ENCODE assay signal across 24 cellular contexts in the genomic region with DNA sequence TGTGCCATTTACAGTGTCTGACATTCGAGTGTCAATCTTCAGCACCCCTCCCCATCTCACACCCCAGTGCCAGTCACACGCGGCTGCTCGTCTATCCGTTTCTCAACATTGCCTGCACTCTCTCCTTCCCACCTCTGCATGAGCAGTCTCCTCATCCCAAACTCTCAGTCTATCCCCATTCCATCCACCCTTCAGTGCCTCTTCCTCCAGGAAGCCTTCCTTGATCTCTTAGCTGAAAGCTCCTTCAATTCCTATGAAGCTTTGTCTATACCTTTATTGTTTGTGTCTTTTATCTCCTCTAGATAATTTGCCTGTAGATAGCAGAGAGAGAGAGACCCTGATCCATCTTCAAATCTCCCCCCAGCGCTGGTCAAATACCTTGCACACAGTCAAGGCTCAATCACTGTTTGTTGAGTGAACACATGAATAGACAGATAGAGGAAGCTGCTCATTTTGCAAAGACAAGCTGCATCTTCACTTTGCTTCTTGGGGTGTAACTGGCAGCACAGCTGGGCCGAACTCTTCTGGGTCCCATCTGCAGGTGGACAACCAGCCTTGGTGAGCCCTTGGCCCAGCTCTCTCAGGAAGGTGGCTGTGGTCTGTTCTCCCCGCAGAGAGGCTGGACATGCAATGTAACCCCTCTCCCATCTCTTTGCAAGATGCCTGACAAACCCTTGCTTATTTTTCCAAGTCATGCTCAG. TPM values are rescaled to one million over a fixed set of nuclear protein-coding genes. Genes with fewer than 3 reads are reported as not detected.
DNase-seq lines count a peak whose midpoint lies in the region; ATAC-seq and TF ChIP-seq lines count a peak whose summit lies in the region.
"Had no signal": no experiment of that assay in that cellular context is flagged by ENCODE, and none has a peak within 500 bp of the region (broad histone marks: within the 10 kb centered on the region; RNA-seq: fewer than 3 reads in every experiment).

No MANE protein-coding gene starts in this region.

- peak overlapping the region; percentile 78 for H3K27ac Mint-ChIP-seq in activated CD4-positive, alpha-beta T cell treated with anti-CD3 and anti-CD28 coated beads, Interleukin-2, amount 10 ng/mL, durations not matched to agents 7 days and 5 days
- peak overlapping the region; percentile 38 for H3K27ac Mint-ChIP-seq in CD4-positive, alpha-beta T cell
- H3K27ac Mint-ChIP-seq in nephron = peak overlapping the region; percentile 83 to 97 (median 96)
- H3K27ac Mint-ChIP-seq: effector memory CD8-positive, alpha-beta T cell; IgD-negative memory B cell; neural progenitor cell had no signal

- peaks cover 6% of the 10 kb centered on the region for H3K9me3 Mint-ChIP-seq in activated CD4-positive, alpha-beta T cell treated with anti-CD3 and anti-CD28 coated beads, Interleukin-2, amount 10 ng/mL, durations not matched to agents 7 days and 5 days
- H3K9me3 Mint-ChIP-seq in CD4-positive, alpha-beta T cell = no peaks in the 10 kb centered on the region
- H3K9me3 Mint-ChIP-seq in nephron = no peaks in the 10 kb centered on the region
- H3K9me3 Mint-ChIP-seq: effector memory CD8-positive, alpha-beta T cell; IgD-negative memory B cell had no signal

- no peak for TF ChIP-seq CTCF in CD4-positive, alpha-beta T cell (IDR thresholded peaks at IDR 0.05)
- no peak for TF ChIP-seq CTCF in nephron (IDR thresholded peaks at IDR 0.05; ENCODE audit: unreplicated experiment in 3 of 3)

- CTCF ChIA-PET in activated CD4-positive, alpha-beta T cell treated with anti-CD3 and anti-CD28 coated beads, Interleukin-2, amount 10 ng/mL, durations not matched to agents 7 days and 5 days (lab: Charles Lee) = interaction anchor here (0.9 to 2.2 kb wide), 3 partner anchors 72 to 81 kb away, joined by 3 to 8 read pairs (median 4); no protein-coding TSS in a partner anchor
- CTCF ChIA-PET in CD4-positive, alpha-beta T cell (lab: Charles Lee) = no interaction called here

- no peaks in the 10 kb centered on the region for H3K27me3 Mint-ChIP-seq in activated CD4-positive, alpha-beta T cell treated with anti-CD3 and anti-CD28 coated beads, Interleukin-2, amount 10 ng/mL, durations not matched to agents 7 days and 5 days
- peaks cover 3% of the 10 kb centered on the region for H3K27me3 Mint-ChIP-seq in CD4-positive, alpha-beta T cell
- H3K27me3 Mint-ChIP-seq in nephron (ENCODE audit: low read depth) = peaks cover 3% of the 10 kb centered on the region

- ATAC-seq in CD4-positive, alpha-beta T cell (ENCODE audit: poor library complexity) = no peak
- ATAC-seq: effector memory CD8-positive, alpha-beta T cell; GM12878; left colon had no signal

- no peaks in the 10 kb centered on the region for H3K9me3 ChIP-seq in CD4-positive, alpha-beta T cell (ENCODE audit: control insufficient read depth, low read length)
- H3K9me3 ChIP-seq: spleen had no signal

- no peak overlapping the region for H3K4me3 Mint-ChIP-seq in activated CD4-positive, alpha-beta T cell treated with anti-CD3 and anti-CD28 coated beads, Interleukin-2, amount 10 ng/mL, durations not matched to agents 7 days and 5 days
- no peak overlapping the region for H3K4me3 Mint-ChIP-seq in CD4-positive, alpha-beta T cell
- peak overlapping the region in 1 of 3 experiments; percentile 20 for H3K4me3 Mint-ChIP-seq in nephron
- H3K4me3 Mint-ChIP-seq: effector memory CD8-positive, alpha-beta T cell; IgD-negative memory B cell; neural progenitor cell had no signal

- POLR2A ChIA-PET in activated CD4-positive, alpha-beta T cell treated with anti-CD3 and anti-CD28 coated beads, Interleukin-2, amount 10 ng/mL, durations not matched to agents 7 days and 5 days (lab: Charles Lee) = interaction anchor here (1.0 kb wide), 1 partner anchor 11 kb away, joined by 3 read pairs; no protein-coding TSS in a partner anchor
- POLR2A ChIA-PET in CD4-positive, alpha-beta T cell (lab: Charles Lee) = interaction anchor here (0.9 kb wide), 1 partner anchor 101 kb away, joined by 4 read pairs; a partner anchor contains a TSS

- H3K27me3 ChIP-seq in CD4-positive, alpha-beta T cell (ENCODE audit: control insufficient read depth, insufficient read depth, low read length) = no peaks in the 10 kb centered on the region
- H3K27me3 ChIP-seq: neural progenitor cell, spleen had no signal

- no peak overlapping the region for H3K27ac ChIP-seq in CD4-positive, alpha-beta T cell (ENCODE audit: low read depth, low read length)
- H3K27ac ChIP-seq in adipose tissue (ENCODE audit: low read depth, low read length) = peak overlapping the region; percentile 4
- H3K27ac ChIP-seq: neural progenitor cell, SK-N-MC, spleen had no signal

- intact Hi-C loops in CD4-positive, alpha-beta T cell (cut with DNase I, micrococcal nuclease) = no loop called here

- WGBS in adipose tissue, 3 donors = 83 to 84% (median 83%) methylated on average over 8 of the region's 8 CpGs

- H3K4me1 Mint-ChIP-seq in activated CD4-positive, alpha-beta T cell treated with anti-CD3 and anti-CD28 coated beads, Interleukin-2, amount 10 ng/mL, durations not matched to agents 7 days and 5 days = peaks cover 27% of the 10 kb centered on the region
- H3K4me1 Mint-ChIP-seq in CD4-positive, alpha-beta T cell (ENCODE audit: low read depth) = peaks cover 21% of the 10 kb centered on the region
- peaks cover 38% of the 10 kb centered on the region for H3K4me1 Mint-ChIP-seq in nephron

- peaks cover 5% of the 10 kb centered on the region for H3K36me3 Mint-ChIP-seq in activated CD4-positive, alpha-beta T cell treated with anti-CD3 and anti-CD28 coated beads, Interleukin-2, amount 10 ng/mL, durations not matched to agents 7 days and 5 days (ENCODE audit: low read depth)
- no peaks in the 10 kb centered on the region for H3K36me3 Mint-ChIP-seq in CD4-positive, alpha-beta T cell (ENCODE audit: low read depth)
- H3K36me3 Mint-ChIP-seq in nephron (ENCODE audit: low read depth) = no peaks in the 10 kb centered on the region
- H3K36me3 Mint-ChIP-seq: CD4-positive, alpha-beta memory T cell; IgD-negative memory B cell; neural progenitor cell had no signal

- DNase-seq in activated CD4-positive, alpha-beta T cell treated with anti-CD3 and anti-CD28 coated beads, Interleukin-2, amount 10 ng/mL, durations not matched to agents 7 days and 5 days = no peak
- DNase-seq in activated CD4-positive, alpha-beta T cell treated with anti-CD3 and anti-CD28 coated beads for 1 hour = no peak
- DNase-seq in CD4-positive, alpha-beta T cell = peak in 1 of 10 experiments; percentile 14
- DNase-seq in SW480 (ENCODE audit: low spot score) (no peak), HUDEP-2 (lab: John Stamatoyannopoulos, UW; ENCODE audit: unreplicated experiment in 76 of 76) (no peak), GOT3 (lab: John Stamatoyannopoulos, UW) (no peak)
- DNase-seq: activated CD4-positive, alpha-beta T cell treated with anti-CD3 and anti-CD28 coated beads, Interleukin-2, amount 50 U/mL, for 1 hour; anterior cingulate cortex; CD4-positive, alpha-beta memory T cell; effector memory CD8-positive, alpha-beta T cell; HCEC 1CT; left colon; MV-4-11; NCI-H2029; NCI-H446 treated with DMSO at 0.1 percent for 48 hours; NK-92 treated with Interleukin-12 subunit alpha and Interleukin-12 subunit beta, amount 100 ng/mL, for 24 hours; spleen; stimulated activated CD4-positive, alpha-beta T cell treated with anti-CD3 and anti-CD28 coated beads, Interleukin-4, amount 100 ng/mL, for 4 hours had no signal

RNA-seq across cellular contexts. Expression of a gene that starts 52.8 kb away (rescaled TPM):
- 1 to 10 TPM; 1.0 to 1.1 TPM for total RNA-seq in activated CD4-positive, alpha-beta T cell treated with anti-CD3 and anti-CD28 coated beads, Interleukin-2, amount 10 ng/mL, durations not matched to agents 7 days and 5 days
- total RNA-seq in CD4-positive, alpha-beta T cell = under 1 TPM; 0.08 to 0.20 TPM
- polyA plus RNA-seq in adipose tissue = 1 to 10 TPM in 1 of 3 donors, under 1 TPM in 2; 0.44 to 5.1 (median 0.56) TPM
- total RNA-seq: CD4-positive, alpha-beta memory T cell had no signal
- polyA plus RNA-seq: CD4-positive, alpha-beta memory T cell; IgD-negative memory B cell had no signal

Comparison
In these comparisons a context has a peak if more than half of its experiments do, and no peak if none do; other contexts are left out.
1. H3K27ac Mint-ChIP-seq: peak in every context shown above with its lines; median percentile 96 in nephron; 78 in activated CD4-positive, alpha-beta T cell treated with anti-CD3 and anti-CD28 coated beads, Interleukin-2, amount 10 ng/mL, durations not matched to agents 7 days and 5 days; 38 in CD4-positive, alpha-beta T cell.